Comparison of ENCODE assay signal across 20 cellular contexts in genomic region chr20:37401930-37402675, GRCh38. TPM values are rescaled to one million over a fixed set of nuclear protein-coding genes. Genes with fewer than 3 reads are reported as not detected.
A peak's percentile ranks its signal among the peaks of the same experiment; 100 is the strongest.
DNase-seq lines count a peak whose midpoint lies in the region; ATAC-seq, FAIRE-seq and TF ChIP-seq lines count a peak whose summit lies in the region.
"Had no signal": no experiment of that assay in that cellular context is flagged by ENCODE, and none has a peak within 500 bp of the region (broad histone marks: within the 10 kb centered on the region; RNA-seq: fewer than 3 reads in every experiment).

No MANE protein-coding gene starts in this region.

- peaks cover 21% of the 10 kb centered on the region for H3K4me1 Mint-ChIP-seq in GM23338
- H3K4me1 Mint-ChIP-seq in neural crest cell: peaks cover 23% of the 10 kb centered on the region

- H3K9me3 ChIP-seq in GM12878 (replicated peaks; ENCODE audit: control insufficient read depth, insufficient read depth, low read length) (no peaks in the 10 kb centered on the region), HepG2 (ENCODE audit: low read length) (no peaks in the 10 kb centered on the region), tibial nerve (no peaks in the 10 kb centered on the region)
- H3K9me3 ChIP-seq: BLaER1 treated with 17β-estradiol and CSF1 and Interleukin-3, amounts not matched to agents 10 nM and 100 nM had no signal

- RAD21 ChIA-PET in GM12878 (lab: Charles Lee; ENCODE audit: unreplicated experiment): no interaction called here

- H3K4me1 ChIP-seq in GM23338 (ENCODE audit: insufficient read depth) (peaks cover 12% of the 10 kb centered on the region), GM12878 (ENCODE audit: control insufficient read depth, insufficient read depth, low read length) (peaks cover 8% of the 10 kb centered on the region), HepG2 (ENCODE audit: insufficient read depth, low read length) (peaks cover 44% of the 10 kb centered on the region), tibial nerve (peaks cover 0 to 13% (median 0%) of the 10 kb centered on the region in 4 donors)

- H3K27me3 ChIP-seq in GM23338 (ENCODE audit: insufficient read depth) (peaks cover 3% of the 10 kb centered on the region; the same call in 1 of the 2 replicates), GM12878 (replicated peaks in 1 of 2; ENCODE audit: control insufficient read depth in 2 of 2, insufficient read depth in 2 of 2, low read length in 1 of 2) (no peaks in the 10 kb centered on the region), HepG2 (ENCODE audit: control insufficient read depth in 1 of 2, insufficient read depth in 2 of 2, low read length in 2 of 2) (peaks cover 0 to 2% of the 10 kb centered on the region in 2 experiments; a peak in 1 of 5 replicates), tibial nerve (peaks cover 0 to 2% of the 10 kb centered on the region in 2 donors)

- POLR2A ChIA-PET in GM12878 (lab: Charles Lee): no interaction called here
- POLR2A ChIA-PET in HepG2 (lab: Yijun Ruan, JAX): no interaction called here

- H3K9ac ChIP-seq in GM12878 (ENCODE audit: control insufficient read depth, insufficient read depth, low read length): no peak overlapping the region
- H3K9ac ChIP-seq in HepG2 (ENCODE audit: insufficient read depth, low read depth, low read length): no peak overlapping the region
- H3K9ac ChIP-seq: BLaER1 treated with 17β-estradiol and CSF1 and Interleukin-3, amounts not matched to agents 10 nM and 100 nM had no signal

- H3K79me2 ChIP-seq in GM23338 (replicated peaks; ENCODE audit: insufficient read depth): no peaks in the 10 kb centered on the region
- H3K79me2 ChIP-seq in GM12878 (ENCODE audit: control insufficient read depth, insufficient read depth, low read length): no peaks in the 10 kb centered on the region
- no peaks in the 10 kb centered on the region for H3K79me2 ChIP-seq in HepG2 (ENCODE audit: insufficient read depth, low read length)

- BruUV-seq in GM12878 (replicated peaks; lab: Mats Ljungman, UMichigan) (no TSS peak), HepG2 (replicated peaks; lab: Mats Ljungman, UMichigan) (no TSS peak)

- H3K36me3 Mint-ChIP-seq in GM23338 (ENCODE audit: low read depth) (peaks cover 25% of the 10 kb centered on the region; the same call in 2 of the 3 replicates), neural crest cell (ENCODE audit: low read depth) (peaks cover 5% of the 10 kb centered on the region)
- H3K36me3 Mint-ChIP-seq: CD8-positive, alpha-beta T cell had no signal

- no peak for ATAC-seq in GM23338
- no peak for ATAC-seq in GM12878
- no peak for ATAC-seq in HepG2
- ATAC-seq: CD8-positive, alpha-beta T cell had no signal

- CTCF ChIA-PET in GM12878 (lab: Yijun Ruan, JAX): no interaction called here
- CTCF ChIA-PET in HepG2 (lab: Yijun Ruan, JAX; ENCODE audit: low intra/inter-chr PET ratio, low total read pairs): no interaction called here

- TF ChIP-seq POLR2A in GM12878 (IDR thresholded peaks at IDR 0.05; ENCODE audit: low read depth, low read length) (no peak; the same call in none of the 2 replicates), HepG2 (IDR thresholded peaks at IDR 0.05; ENCODE audit: insufficient read depth in 1 of 2, low read depth in 2 of 2, low read length in 2 of 2) (no peak), tibial nerve (IDR thresholded peaks at IDR 0.05) (no peak)

- H3K27me3 Mint-ChIP-seq in GM23338 (ENCODE audit: insufficient read depth, low read depth, poor library complexity): peaks cover 23% of the 10 kb centered on the region
- H3K27me3 Mint-ChIP-seq in neural crest cell (ENCODE audit: low read depth): no peaks in the 10 kb centered on the region
- H3K27me3 Mint-ChIP-seq: B cell had no signal

- SMC1A ChIA-PET in GM12878 (lab: Charles Lee; ENCODE audit: uncharacterized antibody, unreplicated experiment): no interaction called here

- no peak overlapping the region for H2AFZ ChIP-seq in GM23338
- H2AFZ ChIP-seq in GM12878 (ENCODE audit: control insufficient read depth, low read depth, low read length): no peak overlapping the region
- no peak overlapping the region for H2AFZ ChIP-seq in HepG2 (ENCODE audit: low read length)

- H4K20me1 ChIP-seq in GM23338 (replicated peaks; ENCODE audit: insufficient read depth): no peaks in the 10 kb centered on the region
- H4K20me1 ChIP-seq in GM12878 (ENCODE audit: control insufficient read depth, insufficient read depth): no peaks in the 10 kb centered on the region
- H4K20me1 ChIP-seq in HepG2 (ENCODE audit: insufficient read depth, low read length): no peaks in the 10 kb centered on the region

- in situ Hi-C loops in GM12878 (cut with MboI) (no loop called here), HepG2 (cut with HindIII; ENCODE audit: extremely low pct_ligation_motif_present, low pct_unique_long_range_greater_than_20kb) (no loop called here)

- FAIRE-seq in GM12878 (lab: Jason Lieb, UNC): no peak
- no peak for FAIRE-seq in HepG2 (lab: Jason Lieb, UNC)
- FAIRE-seq: GM12892, GM18507, H54 had no signal

- H3K4me3 Mint-ChIP-seq in GM23338 (no peak overlapping the region), neural crest cell (no peak overlapping the region)
- H3K4me3 Mint-ChIP-seq: B cell; CD8-positive, alpha-beta T cell had no signal

- no peak overlapping the region for H3K27ac ChIP-seq in GM23338 (ENCODE audit: low read depth)
- no peak overlapping the region for H3K27ac ChIP-seq in GM12878 (ENCODE audit: control insufficient read depth, insufficient read depth)
- H3K27ac ChIP-seq in HepG2 (ENCODE audit: extremely low read length, insufficient read depth, low read length): no peak overlapping the region
- no peak overlapping the region for H3K27ac ChIP-seq in tibial nerve
- H3K27ac ChIP-seq: BLaER1 treated with 17β-estradiol and CSF1 and Interleukin-3, amounts not matched to agents 10 nM and 100 nM had no signal

- 89% methylated on average over 30 of the region's 30 CpGs for WGBS in GM12878 (ENCODE audit: insufficient coverage, insufficient replicate concordance, low lambda C conversion rate, missing lambda C conversion rate)
- 92% methylated on average over 30 of the region's 30 CpGs for WGBS in HepG2 (ENCODE audit: low lambda C conversion rate)
- 77 to 88% methylated on average over 29 to 30 of the region's 30 CpGs for WGBS in tibial nerve, 2 donors

- TF ChIP-seq RAD21 in GM12878 (IDR thresholded peaks at IDR 0.05; ENCODE audit: insufficient read depth, low read depth, low read length) (no peak), HepG2 (CRISPR knock-in tag; IDR thresholded peaks at IDR 0.05) (no peak)

- no peak overlapping the region for H3K4me3 ChIP-seq in GM23338
- H3K4me3 ChIP-seq in GM12878: no peak overlapping the region
- H3K4me3 ChIP-seq in HepG2 (replicated peaks in 1 of 3; ENCODE audit: insufficient read depth in 1 of 3, low read depth in 2 of 3, low read length in 3 of 3): no peak overlapping the region
- no peak overlapping the region for H3K4me3 ChIP-seq in tibial nerve
- H3K4me3 ChIP-seq: BLaER1 treated with 17β-estradiol and CSF1 and Interleukin-3, amounts not matched to agents 10 nM and 100 nM had no signal

- H3K36me3 ChIP-seq in GM23338 (ENCODE audit: insufficient read depth) (no peaks in the 10 kb centered on the region), GM12878 (ENCODE audit: control insufficient read depth in 2 of 2, insufficient read depth in 2 of 2, low read length in 1 of 2) (peaks cover 8 to 52% of the 10 kb centered on the region in 2 experiments; a peak in 3 of 4 replicates), HepG2 (replicated peaks in 1 of 2; ENCODE audit: control insufficient read depth in 1 of 2, insufficient read depth in 2 of 2, low read length in 2 of 2) (peaks cover 25 to 50% of the 10 kb centered on the region in 2 experiments), tibial nerve (peaks cover 0 to 76% (median 5%) of the 10 kb centered on the region in 3 donors)

- H3K4me2 ChIP-seq in GM23338 (no peak overlapping the region), GM12878 (ENCODE audit: control insufficient read depth, insufficient read depth) (no peak overlapping the region), HepG2 (ENCODE audit: low read depth, low read length) (no peak overlapping the region)
- H3K4me2 ChIP-seq: BLaER1 treated with 17β-estradiol and CSF1 and Interleukin-3, amounts not matched to agents 10 nM and 100 nM had no signal

- H3F3A ChIP-seq in GM23338 (replicated peaks; ENCODE audit: low read depth): 0 out of 2 replicates have a peak, but pooled peaks cover 11% of the 10 kb centered on the region

- H3K9me3 Mint-ChIP-seq in GM23338 (no peaks in the 10 kb centered on the region), neural crest cell (no peaks in the 10 kb centered on the region)
- H3K9me3 Mint-ChIP-seq: CD8-positive, alpha-beta T cell had no signal

- intact Hi-C loops in GM12878 (cut with micrococcal nuclease; ENCODE audit: unreplicated experiment): loop anchor here (10.0 kb wide), 1 partner anchor 207 kb away; no protein-coding TSS in a partner anchor
- intact Hi-C loops in HepG2 (cut with micrococcal nuclease; ENCODE audit: unreplicated experiment): no loop called here

- DNase-seq in GM23338 (ENCODE audit: low spot score) (no peak), GM12878 (ENCODE audit: low read depth, low spot score) (no peak), HepG2 (ENCODE audit: low spot score) (no peak), neural crest cell (ENCODE audit: low read depth, low spot score) (no peak), hepatic stellate cell (ENCODE audit: low spot score) (no peak), tibial nerve (ENCODE audit: low spot score in 2 of 2) (no peak)
- no peak for DNase-seq in stimulated activated CD8-positive, alpha-beta memory T cell treated with anti-CD3 and anti-CD28 coated beads, Interleukin-4, amount 100 ng/mL, for 48 hours
- DNase-seq: Calu3; CD8-positive, alpha-beta T cell; DMS53; DND-41; EL; HCEC 1CT; IMR-90; KBM-7 had no signal

- H3K27ac Mint-ChIP-seq in GM23338 (peak overlapping the region; percentile 78; the same call in 1 of the 2 replicates), neural crest cell (ENCODE audit: unreplicated experiment) (peak overlapping the region; percentile 62)
- H3K27ac Mint-ChIP-seq: B cell; CD8-positive, alpha-beta T cell had no signal

- TF ChIP-seq CTCF in GM23338 (conservative IDR thresholded peaks at IDR 0.05; ENCODE audit: low read depth in 2 of 2) (no peak), GM12878 (IDR thresholded peaks at IDR 0.05 in 2 of 3, conservative IDR thresholded peaks at IDR 0.05 in 1 of 3; ENCODE audit: control insufficient read depth in 2 of 3, extremely low read depth in 1 of 3, insufficient read depth in 1 of 3, low read depth in 3 of 3, low read length in 3 of 3) (no peak), HepG2 (CRISPR knock-in tag; IDR thresholded peaks at IDR 0.05) (no peak), neural crest cell (conservative IDR thresholded peaks at IDR 0.05) (no peak), tibial nerve (IDR thresholded peaks at IDR 0.05) (no peak)

- H3K9me2 ChIP-seq in GM23338 (ENCODE audit: insufficient read depth): no peaks in the 10 kb centered on the region

- TF ChIP-seq EP300 in GM12878 (IDR thresholded peaks at IDR 0.05; ENCODE audit: borderline replicate concordance in 1 of 2, control insufficient read depth in 1 of 2, low read depth in 2 of 2, low read length in 2 of 2) (no peak), HepG2 (IDR thresholded peaks at IDR 0.05; ENCODE audit: low read depth in 2 of 2, low read length in 2 of 2) (no peak), HepG2 (CRISPR knock-in tag; IDR thresholded peaks at IDR 0.05; ENCODE audit: borderline replicate concordance) (no peak), tibial nerve (IDR thresholded peaks at IDR 0.05) (no peak)

RNA-seq across cellular contexts. Expression of gene SRC, which starts 56.2 kb away (rescaled TPM):
- total RNA-seq in GM23338 (2014; rRNA removed; shearing (Covaris generic)): 25.9 and 34.6 TPM in 2 replicates
- polyA plus RNA-seq in GM23338 (2016; fragmentation: Nextera tagmentation; extraction: Ambion mirVana) (7.1 and 8.0 TPM in 2 replicates), GM12878 (2011; rRNA removed) (18.4 and 32.0 TPM in 2 replicates), GM12878 (2014; fragmentation: Illumina TruSeq; extraction: Trizol) (20.3 and 33.1 TPM in 2 replicates), GM12878 (2014; fragmentation: Nextera tagmentation; extraction: Ambion mirVana) (under 1 TPM; 0.60 to 0.85 TPM), GM12878 (2014; rRNA removed) (47.1 and 61.4 TPM in 2 replicates), GM12878 (2016; fragmentation: Nextera tagmentation; extraction: Ambion mirVana) (10 to 100 TPM; 26.9 TPM), HepG2 (2011; rRNA removed) (192 and 229 TPM in 2 replicates)
- 118 and 148 TPM in 2 replicates for total RNA-seq in GM12878 (2013; cell fraction: nucleolus; rRNA removed)
- total RNA-seq in GM12878 (2014; rRNA removed) (22.1 and 27.4 TPM in 2 replicates), GM12878 (2014; rRNA removed; fragmentation: Illumina TruSeq; extraction: Trizol) (19.3 and 20.0 TPM in 2 replicates), GM12878 (2021) (63.5 and 71.3 TPM in 2 replicates), HepG2 (2016; rRNA removed; fragmentation: Illumina TruSeq; extraction: Trizol) (54.7 and 59.7 TPM in 2 replicates), neural crest cell (58.6 and 60.4 TPM in 2 replicates), tibial nerve (10 to 100 TPM; 23.4 to 36.9 (median 29.0) TPM)
- polyA plus RNA-seq in GM12878 (2011; ENCODE audit: low read depth): 15.0 TPM
- 41.3 and 47.7 TPM in 2 replicates for polyA plus RNA-seq in GM12878 (2011; cell fraction: cytosol; rRNA removed)
- polyA plus RNA-seq in GM12878 (2011; cell fraction: nucleus; rRNA removed): 185 and 196 TPM in 2 replicates
- 25.3 and 26.0 TPM in 2 replicates for polyA plus RNA-seq in GM12878 (2012)
- polyA minus RNA-seq in GM12878 (2011; rRNA and poly(A)+ RNA removed): 41.8 and 64.6 TPM in 2 replicates
- polyA minus RNA-seq in GM12878 (2011; cell fraction: cytosol; rRNA and poly(A)+ RNA removed): 22.9 and 30.8 TPM in 2 replicates
- 42.9 and 73.0 TPM in 2 replicates for polyA minus RNA-seq in GM12878 (2011; cell fraction: nucleus; rRNA and poly(A)+ RNA removed)
- 18.4 and 21.0 TPM in 2 replicates for total RNA-seq in HepG2 (2016; cell fraction: cytosol; rRNA removed; fragmentation: Illumina TruSeq; extraction: Trizol; ENCODE audit: low read depth)
- 48.2 and 56.8 TPM in 2 replicates for total RNA-seq in HepG2 (2016; cell fraction: insoluble cytoplasmic fraction; rRNA removed; fragmentation: Illumina TruSeq; extraction: Trizol)
- 25.3 and 30.3 TPM in 2 replicates for total RNA-seq in HepG2 (2016; cell fraction: membrane; rRNA removed; fragmentation: Illumina TruSeq; extraction: Trizol)
- total RNA-seq in HepG2 (2016; cell fraction: nucleus; rRNA removed; fragmentation: Illumina TruSeq; extraction: Trizol): 60.1 and 65.6 TPM in 2 replicates
- polyA plus RNA-seq in HepG2 (2011; cell fraction: cytosol; rRNA removed): 97.4 and 112 TPM in 2 replicates
- polyA plus RNA-seq in HepG2 (2011; cell fraction: nucleus; rRNA removed): 448 and 459 TPM in 2 replicates
- polyA plus RNA-seq in HepG2 (2012): 148 and 158 TPM in 2 replicates
- polyA plus RNA-seq in HepG2 (2016; cell fraction: cytosol; fragmentation: Illumina TruSeq; extraction: Trizol; ENCODE audit: low read depth): 3.4 and 4.0 TPM in 2 replicates
- polyA plus RNA-seq in HepG2 (2016; cell fraction: insoluble cytoplasmic fraction; fragmentation: Illumina TruSeq; extraction: Trizol; ENCODE audit: low read depth): 43.5 and 52.9 TPM in 2 replicates
- polyA plus RNA-seq in HepG2 (2016; cell fraction: membrane; fragmentation: Illumina TruSeq; extraction: Trizol; ENCODE audit: low read depth): 13.5 and 16.0 TPM in 2 replicates
- polyA plus RNA-seq in HepG2 (2016; cell fraction: nucleus; fragmentation: Illumina TruSeq; extraction: Trizol; ENCODE audit: insufficient read depth, low read depth): 92.1 and 101 TPM in 2 replicates
- polyA minus RNA-seq in HepG2 (2011; rRNA and poly(A)+ RNA removed; ENCODE audit: low replicate concordance): 0.87 and 280 TPM in 2 replicates
- polyA minus RNA-seq in HepG2 (2011; cell fraction: cytosol; rRNA and poly(A)+ RNA removed): 92.5 and 127 TPM in 2 replicates
- polyA minus RNA-seq in HepG2 (2011; cell fraction: nucleus; rRNA and poly(A)+ RNA removed): 209 and 267 TPM in 2 replicates
